Comparison of ENCODE assay signal across 25 cellular contexts in genomic region chr9:2028888-2029287, GRCh38.
"Had no signal": no experiment of that assay in that cellular context is flagged by ENCODE, and none has a peak within 500 bp of the region (broad histone marks: within the 10 kb centered on the region; RNA-seq: fewer than 3 reads in every experiment).

No MANE protein-coding gene starts in this region.

- H3K4me3 Mint-ChIP-seq: activated CD4-positive, alpha-beta T cell treated with anti-CD3 and anti-CD28 coated beads, Interleukin-2, amount 10 ng/mL, durations not matched to agents 7 days and 5 days; activated CD8-positive, alpha-beta T cell treated with anti-CD3 and anti-CD28 coated beads for 36 hours; activated naive CD8-positive, alpha-beta T cell treated with anti-CD3 and anti-CD28 coated beads, Interleukin-2, amount 50 U/mL, for 24 hours; dendritic cell treated with granulocyte-macrophage colony-stimulating factor and Interleukin-4, amounts not matched to agents 40 ng/mL and 50 ng/mL, for 4 days; neural crest cell had no signal

- H3K27me3 Mint-ChIP-seq: activated CD4-positive, alpha-beta T cell treated with anti-CD3 and anti-CD28 coated beads, Interleukin-2, amount 10 ng/mL, durations not matched to agents 7 days and 5 days; activated CD8-positive, alpha-beta T cell treated with anti-CD3 and anti-CD28 coated beads for 36 hours; activated naive CD8-positive, alpha-beta T cell treated with anti-CD3 and anti-CD28 coated beads, Interleukin-2, amount 50 U/mL, for 24 hours; dendritic cell treated with granulocyte-macrophage colony-stimulating factor and Interleukin-4, amounts not matched to agents 40 ng/mL and 50 ng/mL, for 4 days had no signal

- H3K4me2 ChIP-seq: hepatocyte had no signal

- H2AFZ ChIP-seq: hepatocyte had no signal

- H3K4me3 ChIP-seq: body of pancreas, hepatocyte, right lobe of liver, skin epidermis, stomach, transverse colon, vagina had no signal

- H3K9me3 ChIP-seq: body of pancreas, right lobe of liver, stomach, transverse colon, vagina had no signal

- H3K27ac ChIP-seq: body of pancreas, hepatocyte, right lobe of liver, stomach, transverse colon, vagina had no signal

- ATAC-seq: activated CD4-positive, CD25-positive, alpha-beta regulatory T cell treated with anti-CD3 and anti-CD28 coated beads, Interleukin-2, amount 50 U/mL, for 24 hours; activated CD8-positive, alpha-beta T cell treated with anti-CD3 and anti-CD28 coated beads for 36 hours; activated naive CD8-positive, alpha-beta T cell treated with anti-CD3 and anti-CD28 coated beads, Interleukin-2, amount 50 U/mL, for 24 hours; body of pancreas; esophagus mucosa; right lobe of liver had no signal

- H3K9me3 Mint-ChIP-seq: activated CD4-positive, alpha-beta T cell treated with anti-CD3 and anti-CD28 coated beads, Interleukin-2, amount 10 ng/mL, durations not matched to agents 7 days and 5 days; activated CD8-positive, alpha-beta T cell treated with anti-CD3 and anti-CD28 coated beads for 36 hours; activated naive CD8-positive, alpha-beta T cell treated with anti-CD3 and anti-CD28 coated beads, Interleukin-2, amount 50 U/mL, for 24 hours; activated T-helper 2 cell treated with anti-CD3 and anti-CD28 coated beads, Interferon-gamma antibody, Interleukin-2, Interleukin-4, amounts not matched to agents 10 μg/mL and 5 μg/mL and 100 μg/mL, durations not matched to agents 14 hours and 24 hours and 36 hours; dendritic cell treated with granulocyte-macrophage colony-stimulating factor and Interleukin-4, amounts not matched to agents 40 ng/mL and 50 ng/mL, for 4 days had no signal

- FAIRE-seq: endothelial cell of umbilical vein, frontal cortex had no signal

- DNase-seq: activated CD4-positive, alpha-beta T cell treated with anti-CD3 and anti-CD28 coated beads, Interleukin-2, amount 10 ng/mL, durations not matched to agents 7 days and 5 days; activated CD8-positive, alpha-beta T cell treated with anti-CD3 and anti-CD28 coated beads for 36 hours; activated naive CD4-positive, alpha-beta T cell; activated naive CD8-positive, alpha-beta T cell treated with anti-CD3 and anti-CD28 coated beads, Interleukin-2, amount 50 U/mL, for 24 hours; activated T-cell treated with anti-CD3 and anti-CD28 coated beads, Interleukin-2, amount 50 U/mL, for 1 hour; anterior cingulate cortex; body of pancreas; effector memory CD4-positive, alpha-beta T cell; glutamatergic neuron; mesenchymal stem cell; occipital lobe; right lobe of liver; stimulated activated CD4-positive, alpha-beta T cell treated with anti-CD3 and anti-CD28 coated beads, Interleukin-1b, Interleukin-23, amount 100 ng/mL, for 48 hours; stomach; transverse colon had no signal

- H3K27ac Mint-ChIP-seq: activated CD4-positive, alpha-beta T cell treated with anti-CD3 and anti-CD28 coated beads, Interleukin-2, amount 10 ng/mL, durations not matched to agents 7 days and 5 days; activated CD8-positive, alpha-beta T cell treated with anti-CD3 and anti-CD28 coated beads for 36 hours; activated naive CD8-positive, alpha-beta T cell treated with anti-CD3 and anti-CD28 coated beads, Interleukin-2, amount 50 U/mL, for 24 hours; activated T-helper 2 cell treated with anti-CD3 and anti-CD28 coated beads, Interferon-gamma antibody, Interleukin-2, Interleukin-4, amounts not matched to agents 10 μg/mL and 5 μg/mL and 100 μg/mL, durations not matched to agents 14 hours and 24 hours and 36 hours; dendritic cell treated with granulocyte-macrophage colony-stimulating factor and Interleukin-4, amounts not matched to agents 40 ng/mL and 50 ng/mL, for 4 days had no signal

- H3K27me3 ChIP-seq: body of pancreas, hepatocyte, right lobe of liver, stomach, transverse colon, vagina had no signal
